Comparison of ENCODE assay signal across 30 cellular contexts in genomic region chr10:93206652-93207051, GRCh38.
A peak's percentile ranks its signal among the peaks of the same experiment; 100 is the strongest.
DNase-seq lines count a peak whose midpoint lies in the region; ATAC-seq, FAIRE-seq and TF ChIP-seq lines count a peak whose summit lies in the region.
"Had no signal": no experiment of that assay in that cellular context is flagged by ENCODE, and none has a peak within 500 bp of the region (broad histone marks: within the 10 kb centered on the region; RNA-seq: fewer than 3 reads in every experiment).

No MANE protein-coding gene starts in this region.

- H2AFZ ChIP-seq in SK-N-SH (ENCODE audit: low read depth), result no peak overlapping the region
- no peak overlapping the region for H2AFZ ChIP-seq in K562 (ENCODE audit: low read depth, low read length)

- no peak overlapping the region for H3K27ac ChIP-seq in SK-N-SH (ENCODE audit: low read depth in 2 of 2, low read length in 1 of 2)
- H3K27ac ChIP-seq in K562 (ENCODE audit: extremely low read depth, low read depth, low read length), result no peak overlapping the region
- H3K27ac ChIP-seq: heart right ventricle, pancreas, thyroid gland had no signal

- TF ChIP-seq CTCF in SK-N-SH (IDR thresholded peaks at IDR 0.05), result no peak
- TF ChIP-seq CTCF in K562 (IDR thresholded peaks at IDR 0.05 in 2 of 3, conservative IDR thresholded peaks at IDR 0.05 in 1 of 3; ENCODE audit: insufficient read depth in 2 of 3, low read depth in 1 of 3, low read length in 3 of 3), result no peak

- no peaks in the 10 kb centered on the region for H3K27me3 ChIP-seq in SK-N-SH (ENCODE audit: insufficient read depth)
- peaks cover 0 to 9% of the 10 kb centered on the region in 2 experiments; a peak in 1 of 5 replicates for H3K27me3 ChIP-seq in K562 (ENCODE audit: control insufficient read depth in 2 of 2, insufficient read depth in 2 of 2, low read length in 2 of 2)
- H3K27me3 ChIP-seq: heart right ventricle, pancreas, thyroid gland had no signal

- no peak for DNase-seq in SK-N-SH
- peak in 1 of 4 experiments; percentile 12 for DNase-seq in K562 (ENCODE audit: extremely low read depth in 1 of 4, low spot score in 3 of 4)
- DNase-seq in iPS-NIHi7 (ENCODE audit: extremely low spot score), result peak; percentile 76
- no peak for DNase-seq in NCI-H187 (lab: John Stamatoyannopoulos, UW)
- no peak for DNase-seq in NCI-H1436 treated with DMSO at 0.1 percent for 48 hours (lab: John Stamatoyannopoulos, UW)
- DNase-seq in NCI-H1092 (lab: John Stamatoyannopoulos, UW), result no peak
- DNase-seq in NCI-H1417 treated with DMSO at 0.1 percent for 48 hours (lab: John Stamatoyannopoulos, UW), result no peak
- DNase-seq: 8988T; activated CD4-positive, alpha-beta T cell treated with anti-CD3 and anti-CD28 coated beads for 4 hours; activated naive CD4-positive, alpha-beta T cell treated with anti-CD3 and anti-CD28 coated beads for 36 hours; activated T-cell treated with anti-CD3 and anti-CD28 coated beads, Interleukin-2, amount 50 U/mL, for 48 hours; AML-193; amniotic stem cell; CD8-positive, alpha-beta T cell; cortex of kidney; HCEC 1CT; heart right ventricle; immature natural killer cell; NCI-H1930; NCI-H526; pancreas; right cardiac atrium; stimulated activated CD4-positive, alpha-beta T cell treated with anti-CD3 and anti-CD28 coated beads, Interleukin-12 subunit alpha, Interleukin-12 subunit beta, amount 100 ng/mL, for 4 hours; stimulated activated CD4-positive, alpha-beta T cell treated with anti-CD3 and anti-CD28 coated beads, Interleukin-4, amount 100 ng/mL, for 24 hours; stimulated activated naive CD4-positive, alpha-beta T cell; T-helper 17 cell had no signal

- no peak for TF ChIP-seq EP300 in SK-N-SH (IDR thresholded peaks at IDR 0.05; ENCODE audit: borderline replicate concordance in 1 of 2, low read depth in 1 of 2, low read length in 1 of 2)
- no peak for TF ChIP-seq EP300 in K562 (IDR thresholded peaks at IDR 0.05; ENCODE audit: low read length)

- TF ChIP-seq POLR2A in K562 (conservative IDR thresholded peaks at IDR 0.05), result no peak

- H3K9me3 ChIP-seq in SK-N-SH, result no peaks in the 10 kb centered on the region
- H3K9me3 ChIP-seq in K562 (replicated peaks; ENCODE audit: control insufficient read depth, insufficient read depth, low read depth, low read length), result no peaks in the 10 kb centered on the region
- H3K9me3 ChIP-seq: heart right ventricle, pancreas, thyroid gland had no signal

- H3K79me2 ChIP-seq in SK-N-SH (ENCODE audit: insufficient read depth) (no peaks in the 10 kb centered on the region), K562 (ENCODE audit: control insufficient read depth, insufficient read depth, low read length) (no peaks in the 10 kb centered on the region)

- H3K36me3 ChIP-seq in SK-N-SH (replicated peaks in 1 of 2; ENCODE audit: control insufficient read depth in 1 of 2, insufficient read depth in 2 of 2, low read length in 1 of 2) (no peaks in the 10 kb centered on the region), K562 (ENCODE audit: control insufficient read depth, insufficient read depth, low read length) (no peaks in the 10 kb centered on the region)
- H3K36me3 ChIP-seq: heart right ventricle, pancreas, thyroid gland had no signal

- no peak for FAIRE-seq in K562 (lab: Jason Lieb, UNC)
- FAIRE-seq: pancreas, RCC 7860 had no signal

- no peak overlapping the region for H3K4me2 ChIP-seq in SK-N-SH
- H3K4me2 ChIP-seq in K562 (ENCODE audit: insufficient read depth, low read length), result no peak overlapping the region

- ATAC-seq in SK-N-SH treated with all-trans-retinoic acid at 6 μM for 48 hours (0 out of 3 replicates have a peak, but pooled peaks have one; percentile 25), K562 (peak; percentile 74)
- ATAC-seq: CD8-positive, alpha-beta T cell; heart right ventricle; natural killer cell treated with Interleukin-12 subunit alpha and Interleukin-12 subunit beta and Interleukin-15 and Interleukin-18, amount 100 ng/mL, for 72 hours; pancreas; T-helper 17 cell had no signal

- H3K4me3 ChIP-seq in SK-N-SH (ENCODE audit: low read depth in 2 of 2, low read length in 1 of 2) (no peak overlapping the region), K562 (no peak overlapping the region)
- H3K4me3 ChIP-seq: heart right ventricle, pancreas, thyroid gland had no signal

- H3K9me2 ChIP-seq in SK-N-SH, result no peaks in the 10 kb centered on the region

- H3K9me1 ChIP-seq in K562 (ENCODE audit: control insufficient read depth, insufficient read depth, low read length), result no peaks in the 10 kb centered on the region

- TF ChIP-seq RAD21 in SK-N-SH (IDR thresholded peaks at IDR 0.05; ENCODE audit: low read length), result no peak
- TF ChIP-seq RAD21 in K562 (CRISPR knock-in tag; conservative IDR thresholded peaks at IDR 0.05 in 1 of 2, IDR thresholded peaks at IDR 0.05 in 1 of 2), result no peak

- CTCF ChIA-PET in SK-N-SH (lab: Yijun Ruan, JAX) (interaction anchor here (1.1 kb wide), 1 partner anchor 91 kb away, joined by 3 read pairs; no protein-coding TSS in a partner anchor), K562 (lab: Yijun Ruan, JAX; ENCODE audit: low intra/inter-chr PET ratio) (no interaction called here)

- no peaks in the 10 kb centered on the region for H3F3A ChIP-seq in SK-N-SH (replicated peaks; ENCODE audit: insufficient read depth)

- WGBS in SK-N-SH (ENCODE audit: low lambda C conversion rate), result 86% methylated on average over 7 of the region's 7 CpGs
- 10% methylated on average over 4 of the region's 7 CpGs for WGBS in K562 (ENCODE audit: insufficient coverage, low coverage, missing lambda C conversion rate)

- no peaks in the 10 kb centered on the region for H4K20me1 ChIP-seq in SK-N-SH (ENCODE audit: insufficient read depth)
- H4K20me1 ChIP-seq in K562 (replicated peaks; ENCODE audit: control insufficient read depth, insufficient read depth, low read length), result no peaks in the 10 kb centered on the region

- no TSS peak for BruUV-seq in K562 (replicated peaks; lab: Mats Ljungman, UMichigan)

- H3K9ac ChIP-seq in SK-N-SH (no peak overlapping the region), K562 (ENCODE audit: insufficient read depth in 1 of 2, low read depth in 2 of 2, low read length in 2 of 2) (no peak overlapping the region)

- H3K4me1 ChIP-seq in SK-N-SH (ENCODE audit: control insufficient read depth in 1 of 2, insufficient read depth in 2 of 2, low read depth in 1 of 2, low read length in 1 of 2) (no peaks in the 10 kb centered on the region), K562 (replicated peaks in 1 of 2; ENCODE audit: control insufficient read depth in 2 of 2, insufficient read depth in 2 of 2, low read length in 2 of 2) (no peaks in the 10 kb centered on the region)
- H3K4me1 ChIP-seq: pancreas, thyroid gland had no signal

- intact Hi-C loops in K562 (cut with micrococcal nuclease), result no loop called here

- POLR2A ChIA-PET in SK-N-SH (lab: Yijun Ruan, JAX) (no interaction called here), K562 (lab: Yijun Ruan, JAX) (interaction anchor here (0.7 kb wide), 1 partner anchor 1033 kb away, joined by 4 read pairs; no protein-coding TSS in a partner anchor)

- in situ Hi-C loops in K562 (cut with MboI), result no loop called here

TF ChIP-seq in SK-N-SH treated with all-trans-retinoic acid at 6 μM for 48 hours, 23 proteins besides CTCF, POLR2A, EP300 and RAD21:
- TF ChIP-seq ZFP30 (CRISPR knock-in tag; IDR thresholded peaks at IDR 0.05) (no peak), TOX (CRISPR knock-in tag; IDR thresholded peaks at IDR 0.05; ENCODE audit: borderline replicate concordance) (no peak)

TF ChIP-seq in SK-N-SH, 30 proteins besides CTCF, POLR2A, EP300 and RAD21 (continues in another document):
- TF ChIP-seq SIN3A (IDR thresholded peaks at IDR 0.05; ENCODE audit: borderline replicate concordance, low read depth, low read length) (no peak), PBX3 (IDR thresholded peaks at IDR 0.05) (no peak), IRF3 (IDR thresholded peaks at IDR 0.05; ENCODE audit: low read depth, low read length) (no peak), FOXJ3 (CRISPR knock-in tag; IDR thresholded peaks at IDR 0.05) (no peak)

TF ChIP-seq in K562, 482 proteins besides CTCF, POLR2A, EP300 and RAD21 (continues in another document):
- no peak for TF ChIP-seq ZNF24 (IDR thresholded peaks at IDR 0.05)
